10 cellular contexts compared by ENCODE assay signal in genomic region chr3:42264399-42265058, GRCh38. TPM values are rescaled to one million over a fixed set of nuclear protein-coding genes. Genes with fewer than 3 reads are reported as not detected.
DNase-seq lines count a peak whose midpoint lies in the region; ATAC-seq and TF ChIP-seq lines count a peak whose summit lies in the region.
"Had no signal": no experiment of that assay in that cellular context is flagged by ENCODE, and none has a peak within 500 bp of the region (broad histone marks: within the 10 kb centered on the region; RNA-seq: fewer than 3 reads in every experiment).

No MANE protein-coding gene starts in this region.

- H3K36me3 ChIP-seq in SK-N-MC (ENCODE audit: insufficient read depth, low read length) (peaks cover 45% of the 10 kb centered on the region), sigmoid colon (no peaks in the 10 kb centered on the region)

- H3K9ac ChIP-seq in SK-N-MC (ENCODE audit: insufficient read length) = peak overlapping the region; percentile 88

- peaks cover 9% of the 10 kb centered on the region for H3K4me1 ChIP-seq in foreskin keratinocyte
- H3K4me1 ChIP-seq in sigmoid colon = peaks cover 0 to 33% (median 25%) of the 10 kb centered on the region in 4 donors

- peaks cover 83% of the 10 kb centered on the region for H3K27me3 Mint-ChIP-seq in stimulated activated memory B cell treated with anti-CD40 and anti-IgM and Interleukin-4, amounts not matched to agents 10 μg/mL and 1 μg/mL and 100 μg/mL, for 72 hours

- H3K27ac Mint-ChIP-seq in stimulated activated memory B cell treated with anti-CD40 and anti-IgM and Interleukin-4, amounts not matched to agents 10 μg/mL and 1 μg/mL and 100 μg/mL, for 72 hours = no peak overlapping the region
- H3K27ac Mint-ChIP-seq: type B pancreatic cell had no signal

- H3K27ac ChIP-seq in SK-N-MC (peak overlapping the region; percentile 98), foreskin keratinocyte (no peak overlapping the region), sigmoid colon (no peak overlapping the region)

- intact Hi-C loops in sigmoid colon (cut with DNase I) = no loop called here

- H3K4me3 Mint-ChIP-seq in stimulated activated memory B cell treated with anti-CD40 and anti-IgM and Interleukin-4, amounts not matched to agents 10 μg/mL and 1 μg/mL and 100 μg/mL, for 72 hours = no peak overlapping the region
- H3K4me3 Mint-ChIP-seq: type B pancreatic cell had no signal

- H3K36me3 Mint-ChIP-seq in stimulated activated memory B cell treated with anti-CD40 and anti-IgM and Interleukin-4, amounts not matched to agents 10 μg/mL and 1 μg/mL and 100 μg/mL, for 72 hours = no peaks in the 10 kb centered on the region
- H3K36me3 Mint-ChIP-seq: type B pancreatic cell had no signal

- no peak for TF ChIP-seq EP300 in sigmoid colon (IDR thresholded peaks at IDR 0.05)

- ATAC-seq in foreskin keratinocyte = peak; percentile 71
- no peak for ATAC-seq in stimulated activated memory B cell treated with anti-CD40 and anti-IgM and Interleukin-4, amounts not matched to agents 10 μg/mL and 1 μg/mL and 100 μg/mL, for 72 hours

- WGBS in sigmoid colon, 2 donors = 14 to 21% methylated on average over 37 of the region's 37 CpGs

- H3K4me1 Mint-ChIP-seq in stimulated activated memory B cell treated with anti-CD40 and anti-IgM and Interleukin-4, amounts not matched to agents 10 μg/mL and 1 μg/mL and 100 μg/mL, for 72 hours = peaks cover 11% of the 10 kb centered on the region

- no peak for TF ChIP-seq POLR2A in sigmoid colon (IDR thresholded peaks at IDR 0.05)

- H3K4me3 ChIP-seq in SK-N-MC = peak overlapping the region; percentile 91
- H3K4me3 ChIP-seq in sigmoid colon = peak overlapping the region in 2 of 4 donors; percentile 31

- in situ Hi-C loops in G401 (cut with HindIII; ENCODE audit: low sequenced_read_pairs) = no loop called here

- H3K27me3 ChIP-seq in foreskin keratinocyte = peaks cover 55% of the 10 kb centered on the region
- peaks cover 24 to 68% (median 42%) of the 10 kb centered on the region in 3 donors for H3K27me3 ChIP-seq in sigmoid colon

- TF ChIP-seq CTCF in foreskin keratinocyte (conservative IDR thresholded peaks at IDR 0.05) (no peak), sigmoid colon (IDR thresholded peaks at IDR 0.05) (no peak), GM20000 (IDR thresholded peaks at IDR 0.05; ENCODE audit: extremely low read depth, missing control alignments) (no peak)

- peaks cover 3% of the 10 kb centered on the region for H3K9me3 Mint-ChIP-seq in stimulated activated memory B cell treated with anti-CD40 and anti-IgM and Interleukin-4, amounts not matched to agents 10 μg/mL and 1 μg/mL and 100 μg/mL, for 72 hours
- H3K9me3 Mint-ChIP-seq: type B pancreatic cell had no signal

- DNase-seq in G401 (ENCODE audit: low spot score) = peak; percentile 10
- DNase-seq in SK-N-MC (ENCODE audit: low read depth, low spot score) = peak; percentile 44
- peak in 1 of 2 donors; percentile 51 for DNase-seq in foreskin keratinocyte
- peak; percentile 80 for DNase-seq in sigmoid colon
- no peak for DNase-seq in cerebellar cortex (ENCODE audit: low spot score)
- DNase-seq in T-helper 1 cell = no peak
- no peak for DNase-seq in GM20000 (ENCODE audit: low spot score)
- DNase-seq: NCI-H187 treated with DMSO at 0.1 percent for 48 hours had no signal

- H3K9me3 ChIP-seq in SK-N-MC (ENCODE audit: low read depth, low read length) (no peaks in the 10 kb centered on the region), sigmoid colon (no peaks in the 10 kb centered on the region)

RNA-seq across cellular contexts. Expression of gene CCK, which starts 1.5 kb away (rescaled TPM):
- not detected in 2 replicates for total RNA-seq in G401 (2014; rRNA removed; shearing (Covaris generic))
- total RNA-seq in foreskin keratinocyte (1.4 and 3.0 TPM in 2 replicates), sigmoid colon (10 to 100 TPM in 2 of 4 donors, 1 to 10 TPM in 2; 6.9 to 12.5 (median 8.8) TPM)
- polyA plus RNA-seq in foreskin keratinocyte (1.1 and 4.4 TPM in 2 replicates), sigmoid colon (under 1 TPM in 1 of 3 donors, not detected in 2; 0.20 TPM)

Comparison
In these comparisons a context has a peak if more than half of its experiments do, and no peak if none do; other contexts are left out.
1. DNase-seq: peak in G401 (single experiment), SK-N-MC (single experiment) and sigmoid colon (single experiment); none in cerebellar cortex (single experiment), T-helper 1 cell (0 of 5) and GM20000 (single experiment).